In genomic region chr19:13984875-13985741, GRCh38 we compare ENCODE assay signal across 11 cellular contexts. TPM values are rescaled to one million over a fixed set of nuclear protein-coding genes. Genes with fewer than 3 reads are reported as not detected.
DNase-seq lines count a peak whose midpoint lies in the region; ATAC-seq and TF ChIP-seq lines count a peak whose summit lies in the region.
"Had no signal": no experiment of that assay in that cellular context is flagged by ENCODE, and none has a peak within 500 bp of the region (broad histone marks: within the 10 kb centered on the region; RNA-seq: fewer than 3 reads in every experiment).

No MANE protein-coding gene starts in this region.

- no peaks in the 10 kb centered on the region for H3K9me3 Mint-ChIP-seq in type B pancreatic cell

- no peak for ATAC-seq in left ventricle myocardium superior
- ATAC-seq: gastroesophageal sphincter, psoas muscle had no signal

- H3K36me3 ChIP-seq in left ventricle myocardium inferior: peaks cover 12% of the 10 kb centered on the region
- no peaks in the 10 kb centered on the region; the same call in 1 of the 2 replicates for H3K36me3 ChIP-seq in iPS-20b (ENCODE audit: insufficient read depth, low read depth, low read length)

- H3K27ac ChIP-seq in left ventricle myocardium inferior (replicated peaks) (peak overlapping the region; percentile 92), iPS-20b (ENCODE audit: low read length) (peak overlapping the region; percentile 72)

- peaks cover 9% of the 10 kb centered on the region for H3K36me3 Mint-ChIP-seq in type B pancreatic cell

- no peak overlapping the region for H3K4me3 Mint-ChIP-seq in type B pancreatic cell

- H3K9ac ChIP-seq in iPS-20b (ENCODE audit: low read depth, low read length): peak overlapping the region; percentile 67; the same call in 1 of the 2 replicates

- H3K4me3 ChIP-seq in left ventricle myocardium inferior (no peak overlapping the region), iPS-20b (ENCODE audit: low read length) (no peak overlapping the region)
- H3K4me3 ChIP-seq: gastroesophageal sphincter had no signal

- no peaks in the 10 kb centered on the region for H3K27me3 Mint-ChIP-seq in type B pancreatic cell

- peaks cover 33% of the 10 kb centered on the region for H3K4me1 ChIP-seq in left ventricle myocardium inferior
- H3K4me1 ChIP-seq in iPS-20b (ENCODE audit: insufficient read depth, low read length): peaks cover 24% of the 10 kb centered on the region

- H3K9me3 ChIP-seq in left ventricle myocardium inferior (replicated peaks): no peaks in the 10 kb centered on the region
- H3K9me3 ChIP-seq in iPS-20b (ENCODE audit: insufficient read depth, low read depth, low read length): no peaks in the 10 kb centered on the region
- H3K9me3 ChIP-seq: gastroesophageal sphincter, psoas muscle had no signal

- H3K27me3 ChIP-seq in left ventricle myocardium inferior (ENCODE audit: low read depth): no peaks in the 10 kb centered on the region
- no peaks in the 10 kb centered on the region for H3K27me3 ChIP-seq in iPS-20b (ENCODE audit: insufficient read depth, low read length)
- H3K27me3 ChIP-seq: gastroesophageal sphincter had no signal

- no peak for TF ChIP-seq CTCF in left ventricle myocardium inferior (IDR thresholded peaks at IDR 0.05; ENCODE audit: borderline replicate concordance)
- no peak for TF ChIP-seq CTCF in type B pancreatic cell (conservative IDR thresholded peaks at IDR 0.05)

- intact Hi-C loops in left ventricle myocardium inferior (cut with micrococcal nuclease) (no loop called here), left ventricle myocardium superior (cut with micrococcal nuclease) (no loop called here)

- H3K27ac Mint-ChIP-seq in type B pancreatic cell: peak overlapping the region; percentile 24

- DNase-seq in left ventricle myocardium inferior (no peak), left ventricle myocardium superior (no peak), T-helper 9 cell (peak; percentile 22), type B pancreatic cell (ENCODE audit: extremely low spot score, unreplicated experiment) (no peak), GDM1 (lab: John Stamatoyannopoulos, UW) (no peak), DMS114 treated with DMSO at 0.1 percent for 48 hours (lab: John Stamatoyannopoulos, UW; ENCODE audit: unreplicated experiment) (no peak), NCI-H2081 (lab: John Stamatoyannopoulos, UW) (no peak)
- DNase-seq: psoas muscle, RPMI8226 had no signal

- H3K4me1 Mint-ChIP-seq in type B pancreatic cell (ENCODE audit: unreplicated experiment): peaks cover 18% of the 10 kb centered on the region

RNA-seq across cellular contexts. Expression of gene RFX1, which starts 21.0 kb away (rescaled TPM):
- 15.2 TPM for total RNA-seq in left ventricle myocardium inferior
- 15.7 TPM for total RNA-seq in left ventricle myocardium superior
- 19.3 and 21.8 TPM in 2 replicates for total RNA-seq in type B pancreatic cell (ENCODE audit: low replicate concordance)

RNA-seq across cellular contexts. Expression of gene DCAF15, which starts 32.8 kb away (rescaled TPM):
- 17.0 TPM for total RNA-seq in left ventricle myocardium inferior
- 18.2 TPM for total RNA-seq in left ventricle myocardium superior
- total RNA-seq in type B pancreatic cell (ENCODE audit: low replicate concordance): 35.8 and 50.1 TPM in 2 replicates

RNA-seq across cellular contexts. Expression of gene RLN3, which starts 42.8 kb away (rescaled TPM):
- total RNA-seq in left ventricle myocardium inferior (not detected), left ventricle myocardium superior (not detected), type B pancreatic cell (ENCODE audit: low replicate concordance) (not detected in 2 replicates)
- total RNA-seq: gastroesophageal sphincter, psoas muscle had no signal

RNA-seq across cellular contexts. Expression of gene IL27RA, which starts 46.5 kb away (rescaled TPM):
- total RNA-seq in left ventricle myocardium inferior (4.0 TPM), left ventricle myocardium superior (5.4 TPM), type B pancreatic cell (ENCODE audit: low replicate concordance) (0.95 and 2.8 TPM in 2 replicates)

RNA-seq across cellular contexts. Expression of gene PODNL1, which starts 46.9 kb away (rescaled TPM):
- total RNA-seq in left ventricle myocardium inferior (1.9 TPM), left ventricle myocardium superior (2.0 TPM), type B pancreatic cell (ENCODE audit: low replicate concordance) (0.48 and 0.75 TPM in 2 replicates)
